9 cellular contexts compared by ENCODE assay signal in genomic region chr3:112002458-112002971, GRCh38. TPM values are rescaled to one million over a fixed set of nuclear protein-coding genes. Genes with fewer than 3 reads are reported as not detected.
A peak's percentile ranks its signal among the peaks of the same experiment; 100 is the strongest.
DNase-seq lines count a peak whose midpoint lies in the region; ATAC-seq, FAIRE-seq and TF ChIP-seq lines count a peak whose summit lies in the region.
"Had no signal": no experiment of that assay in that cellular context is flagged by ENCODE, and none has a peak within 500 bp of the region (broad histone marks: within the 10 kb centered on the region; RNA-seq: fewer than 3 reads in every experiment).

No MANE protein-coding gene starts in this region.

- no peak overlapping the region for H3K23ac ChIP-seq in neuronal stem cell (ENCODE audit: low read depth, low read length, poor library complexity)

- no peak overlapping the region for H4K8ac ChIP-seq in neuronal stem cell (ENCODE audit: low read depth, low read length)

- peaks cover 20 to 76% of the 10 kb centered on the region in 2 donors for H3K36me3 ChIP-seq in neuronal stem cell (replicated peaks in 1 of 2; ENCODE audit: control insufficient read depth in 2 of 2, insufficient read depth in 2 of 2, low read length in 2 of 2)

- H3K9ac ChIP-seq in neuronal stem cell (ENCODE audit: low read depth, low read length, poor library complexity), result peak overlapping the region; percentile 31

- peak overlapping the region; percentile 85 to 92 for H3K27ac Mint-ChIP-seq in activated naive CD4-positive, alpha-beta T cell treated with anti-CD3 and anti-CD28 coated beads, Interleukin-2, amount 50 U/mL, for 72 hours
- H3K27ac Mint-ChIP-seq: progenitor cell of endocrine pancreas had no signal

- no peak overlapping the region for H3K4ac ChIP-seq in neuronal stem cell (ENCODE audit: low read length)

- H4K91ac ChIP-seq in neuronal stem cell (ENCODE audit: low read depth, low read length, poor library complexity), result no peak overlapping the region

- WGBS in neuronal stem cell (ENCODE audit: extremely low coverage in 2 of 2, insufficient read length in 2 of 2, insufficient replicate concordance in 1 of 2), 2 donors, result no CpG with 5 or more reads among the region's 7 CpGs

- peak; percentile 87 to 94 for ATAC-seq in activated naive CD4-positive, alpha-beta T cell treated with anti-CD3 and anti-CD28 coated beads, Interleukin-2, amount 50 U/mL, for 72 hours
- ATAC-seq in HG03097 (IDR thresholded peaks at IDR 0.05; ENCODE audit: low FRiP score, unreplicated experiment), result no peak

- no peak for TF ChIP-seq POLR2A in NB4 (IDR thresholded peaks at IDR 0.05; ENCODE audit: extremely low read depth, insufficient read length)
- no peak for TF ChIP-seq POLR2A in GM12891 (IDR thresholded peaks at IDR 0.05; ENCODE audit: low read depth, low read length)

- CTCF ChIA-PET in AG04450 (lab: Charles Lee), result interaction anchor here (0.7 to 11.9 kb wide), 6 partner anchors 10 to 333 kb away, joined by 3 to 118 read pairs (median 6); no protein-coding TSS in a partner anchor

- H2AFZ ChIP-seq in neuronal stem cell (ENCODE audit: low read length), result no peak overlapping the region

- DNase-seq in AG04450 (ENCODE audit: low read depth, low spot score) (no peak), NB4 (ENCODE audit: low read depth) (peak; percentile 6), neuronal stem cell (ENCODE audit: low spot score) (no peak), T1000 (lab: John Stamatoyannopoulos, UW) (no peak), GM13976 (ENCODE audit: low spot score) (no peak), GM12891 (ENCODE audit: insufficient read length, low spot score) (no peak)
- peak; percentile 46 to 75 for DNase-seq in activated naive CD4-positive, alpha-beta T cell treated with anti-CD3 and anti-CD28 coated beads, Interleukin-2, amount 50 U/mL, for 72 hours (ENCODE audit: low spot score in 2 of 2)

- no peaks in the 10 kb centered on the region for H3K27me3 ChIP-seq in AG04450 (ENCODE audit: control insufficient read depth, insufficient read depth, low read length)
- no peaks in the 10 kb centered on the region for H3K27me3 ChIP-seq in neuronal stem cell (ENCODE audit: control insufficient read depth in 3 of 3, insufficient read depth in 3 of 3, low read depth in 1 of 3, low read length in 3 of 3)

- H3K4me1 ChIP-seq in neuronal stem cell (ENCODE audit: control insufficient read depth in 2 of 2, insufficient read depth in 1 of 2, low read depth in 1 of 2, low read length in 2 of 2), result peaks cover 32 to 49% of the 10 kb centered on the region in 2 donors

- H3K9me3 Mint-ChIP-seq in activated naive CD4-positive, alpha-beta T cell treated with anti-CD3 and anti-CD28 coated beads, Interleukin-2, amount 50 U/mL, for 72 hours, result no peaks in the 10 kb centered on the region

- TF ChIP-seq CTCF in AG04450 (IDR thresholded peaks at IDR 0.05; ENCODE audit: low read depth, low read length), result no peak
- TF ChIP-seq CTCF in NB4 (IDR thresholded peaks at IDR 0.05; ENCODE audit: low read depth, low read length), result no peak
- TF ChIP-seq CTCF in GM13976 (IDR thresholded peaks at IDR 0.05; ENCODE audit: borderline replicate concordance, control extremely low read depth, extremely low read depth, insufficient read depth, missing control alignments), result no peak

- H2AK5ac ChIP-seq in neuronal stem cell (ENCODE audit: low read depth, low read length), result no peak overlapping the region

- in situ Hi-C loops in GM13976 (cut with MboI; ENCODE audit: low sequenced_read_pairs, unreplicated experiment), result no loop called here

- H3K27ac ChIP-seq in AG04450 (ENCODE audit: low read depth, low read length) (peak overlapping the region; percentile 25), neuronal stem cell (replicated peaks; ENCODE audit: low read length) (no peak overlapping the region)

- H2BK15ac ChIP-seq in neuronal stem cell (ENCODE audit: low read length), result no peak overlapping the region

- POLR2A ChIA-PET in AG04450 (lab: Yijun Ruan, JAX), result interaction anchor here (0.5 kb wide), 1 partner anchor 10 kb away, joined by 3 read pairs; no protein-coding TSS in a partner anchor

- H3K9me3 ChIP-seq in AG04450 (ENCODE audit: control insufficient read depth, insufficient read depth, low read length), result no peaks in the 10 kb centered on the region
- H3K9me3 ChIP-seq in neuronal stem cell (replicated peaks in 1 of 2; ENCODE audit: control insufficient read depth in 2 of 2, insufficient read depth in 1 of 2, low read depth in 1 of 2, low read length in 2 of 2), result peaks cover 0 to 1% of the 10 kb centered on the region in 2 donors

- H3K14ac ChIP-seq in neuronal stem cell (ENCODE audit: low read length), result no peak overlapping the region

- no peak overlapping the region for H2BK120ac ChIP-seq in neuronal stem cell (ENCODE audit: low read depth, low read length)

- no peak overlapping the region for H3K18ac ChIP-seq in neuronal stem cell (ENCODE audit: low read length)

- no peak overlapping the region for H3K4me3 ChIP-seq in AG04450 (ENCODE audit: low read depth, low read length)
- no peak overlapping the region for H3K4me3 ChIP-seq in NB4 (ENCODE audit: low read depth, low read length)
- H3K4me3 ChIP-seq in neuronal stem cell (ENCODE audit: low read length in 2 of 2), result peak overlapping the region in 1 of 2 donors; percentile 97

- peaks cover 8% of the 10 kb centered on the region for H3K79me1 ChIP-seq in neuronal stem cell (ENCODE audit: low read depth, low read length)

- no peak overlapping the region for H2BK12ac ChIP-seq in neuronal stem cell (ENCODE audit: low read length)

- H3K36me3 Mint-ChIP-seq in activated naive CD4-positive, alpha-beta T cell treated with anti-CD3 and anti-CD28 coated beads, Interleukin-2, amount 50 U/mL, for 72 hours, result no peaks in the 10 kb centered on the region

- H3K4me2 ChIP-seq in neuronal stem cell (ENCODE audit: insufficient read depth, low read length, poor library complexity, severe bottlenecking), result peak overlapping the region; percentile 13

- FAIRE-seq in GM12891 (lab: Jason Lieb, UNC), result no peak

- H2BK5ac ChIP-seq in neuronal stem cell (ENCODE audit: low read length), result no peak overlapping the region

TF ChIP-seq in GM12891, 5 proteins besides CTCF, POLR2A, EP300 and RAD21:
- TF ChIP-seq POLR2AphosphoS5 (IDR thresholded peaks at IDR 0.05; ENCODE audit: low read depth, low read length) (no peak), POU2F2 (IDR thresholded peaks at IDR 0.05; ENCODE audit: low read depth, low read length) (no peak), PAX5 (IDR thresholded peaks at IDR 0.05; ENCODE audit: insufficient read depth, low read length, severe bottlenecking) (no peak), TAF1 (IDR thresholded peaks at IDR 0.05; ENCODE audit: low read depth, low read length) (no peak), SPI1 (IDR thresholded peaks at IDR 0.05; ENCODE audit: low read depth, low read length) (no peak)
TF ChIP-seq in GM12891: peak in this region for 0.

RNA-seq across cellular contexts. Expression of gene TAGLN3, which starts 3.8 kb away (rescaled TPM):
- 2.2 and 2.5 TPM in 2 replicates for polyA plus RNA-seq in AG04450 (2011; rRNA removed)
- 1.4 and 2.8 TPM in 2 replicates for polyA minus RNA-seq in AG04450 (2011; rRNA and poly(A)+ RNA removed)
- 1 to 10 TPM in 1 of 2 donors, under 1 TPM in 1; 0.49 to 6.9 TPM for total RNA-seq in activated naive CD4-positive, alpha-beta T cell treated with anti-CD3 and anti-CD28 coated beads, Interleukin-2, amount 50 U/mL, for 72 hours
- 57.1 TPM for polyA plus RNA-seq in neuronal stem cell (2013, experiment 1 of 2)
- polyA plus RNA-seq in neuronal stem cell (2013, experiment 2 of 2), result 53.3 TPM
- polyA plus RNA-seq in GM12891 (2012; ENCODE audit: low read depth, missing spikeins), result 0.10 TPM

RNA-seq across cellular contexts. Expression of gene ABHD10, which starts 23.7 kb away (rescaled TPM):
- polyA plus RNA-seq in AG04450 (2011; rRNA removed), result 28.8 and 37.5 TPM in 2 replicates
- polyA minus RNA-seq in AG04450 (2011; rRNA and poly(A)+ RNA removed), result 20.4 and 40.6 TPM in 2 replicates
- total RNA-seq in activated naive CD4-positive, alpha-beta T cell treated with anti-CD3 and anti-CD28 coated beads, Interleukin-2, amount 50 U/mL, for 72 hours, result 10 to 100 TPM; 68.1 to 87.6 TPM
- 26.8 TPM for polyA plus RNA-seq in neuronal stem cell (2013, experiment 1 of 2)
- polyA plus RNA-seq in neuronal stem cell (2013, experiment 2 of 2), result 26.8 TPM
- polyA plus RNA-seq in GM12891 (2012; ENCODE audit: low read depth, missing spikeins), result 16.6 TPM

RNA-seq across cellular contexts. Expression of gene TMPRSS7, which starts 32.0 kb away (rescaled TPM):
- not detected in 2 replicates for polyA plus RNA-seq in AG04450 (2011; rRNA removed)
- not detected in 2 replicates for polyA minus RNA-seq in AG04450 (2011; rRNA and poly(A)+ RNA removed)
- not detected for total RNA-seq in activated naive CD4-positive, alpha-beta T cell treated with anti-CD3 and anti-CD28 coated beads, Interleukin-2, amount 50 U/mL, for 72 hours
- 0.04 TPM for polyA plus RNA-seq in neuronal stem cell (2013, experiment 1 of 2)
- polyA plus RNA-seq in neuronal stem cell (2013, experiment 2 of 2), result 0.03 TPM
- polyA plus RNA-seq in GM12891 (2012; ENCODE audit: low read depth, missing spikeins), result not detected
- total RNA-seq: progenitor cell of endocrine pancreas had no signal

Comparison
In these comparisons a context has a peak if more than half of its experiments do, and no peak if none do; other contexts are left out.
1. DNase-seq: peak in NB4 (single experiment) and activated naive CD4-positive, alpha-beta T cell treated with anti-CD3 and anti-CD28 coated beads, Interleukin-2, amount 50 U/mL, for 72 hours (2 of 2); none in AG04450 (single experiment), neuronal stem cell (single experiment), T1000 (single experiment), GM13976 (single experiment) and GM12891 (single experiment).